1 cellular context compared by ENCODE assay signal in the genomic region with DNA sequence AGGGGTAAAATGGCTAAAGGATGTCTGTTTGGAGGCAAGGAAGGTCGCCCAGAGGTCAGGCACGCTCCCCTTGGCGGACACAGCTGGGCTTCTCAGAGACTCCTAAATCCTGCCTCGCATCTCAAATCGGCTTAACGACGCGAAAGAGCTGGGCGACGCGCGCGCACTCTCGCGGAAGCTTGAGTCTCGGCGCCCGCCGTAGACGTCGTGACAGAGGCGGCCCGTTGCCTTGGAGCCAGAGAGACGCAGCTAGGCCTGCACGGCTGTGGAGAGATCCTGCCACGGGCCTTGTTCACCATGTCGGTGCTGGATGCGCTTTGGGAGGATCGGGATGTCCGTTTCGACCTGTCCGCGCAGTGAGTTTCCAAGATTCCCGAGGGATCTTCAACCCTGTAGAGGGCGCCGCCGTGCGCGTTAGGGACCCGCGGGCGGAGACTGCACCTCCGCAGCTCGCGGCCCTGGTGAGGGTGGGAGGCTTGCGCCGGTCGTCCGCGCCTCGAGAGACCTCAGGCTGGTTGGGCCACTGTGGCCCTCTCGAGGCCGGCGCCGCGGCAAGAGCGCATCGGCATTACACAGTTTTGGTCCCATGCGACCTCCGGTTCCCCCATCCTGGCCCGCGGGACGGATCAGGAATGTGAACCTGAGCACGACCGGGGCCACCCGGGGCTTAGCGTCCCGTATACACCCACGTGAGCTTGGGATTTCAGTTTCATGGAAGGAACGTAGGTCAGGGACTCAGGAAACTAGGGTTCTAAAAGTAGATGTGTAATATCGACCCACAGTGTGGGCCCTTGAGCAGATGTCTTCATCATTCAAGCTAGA.
TF ChIP-seq lines count a peak whose summit lies in the region.

A gene (plus strand): TSS at position 238 of the 822 bp plus-strand sequence. CDS start 60 bp downstream, at position 298.

TF ChIP-seq in GM12878, 131 proteins besides CTCF, POLR2A, EP300 and RAD21 (continued from another document and continues in another):
- TF ChIP-seq, protein P1, sequence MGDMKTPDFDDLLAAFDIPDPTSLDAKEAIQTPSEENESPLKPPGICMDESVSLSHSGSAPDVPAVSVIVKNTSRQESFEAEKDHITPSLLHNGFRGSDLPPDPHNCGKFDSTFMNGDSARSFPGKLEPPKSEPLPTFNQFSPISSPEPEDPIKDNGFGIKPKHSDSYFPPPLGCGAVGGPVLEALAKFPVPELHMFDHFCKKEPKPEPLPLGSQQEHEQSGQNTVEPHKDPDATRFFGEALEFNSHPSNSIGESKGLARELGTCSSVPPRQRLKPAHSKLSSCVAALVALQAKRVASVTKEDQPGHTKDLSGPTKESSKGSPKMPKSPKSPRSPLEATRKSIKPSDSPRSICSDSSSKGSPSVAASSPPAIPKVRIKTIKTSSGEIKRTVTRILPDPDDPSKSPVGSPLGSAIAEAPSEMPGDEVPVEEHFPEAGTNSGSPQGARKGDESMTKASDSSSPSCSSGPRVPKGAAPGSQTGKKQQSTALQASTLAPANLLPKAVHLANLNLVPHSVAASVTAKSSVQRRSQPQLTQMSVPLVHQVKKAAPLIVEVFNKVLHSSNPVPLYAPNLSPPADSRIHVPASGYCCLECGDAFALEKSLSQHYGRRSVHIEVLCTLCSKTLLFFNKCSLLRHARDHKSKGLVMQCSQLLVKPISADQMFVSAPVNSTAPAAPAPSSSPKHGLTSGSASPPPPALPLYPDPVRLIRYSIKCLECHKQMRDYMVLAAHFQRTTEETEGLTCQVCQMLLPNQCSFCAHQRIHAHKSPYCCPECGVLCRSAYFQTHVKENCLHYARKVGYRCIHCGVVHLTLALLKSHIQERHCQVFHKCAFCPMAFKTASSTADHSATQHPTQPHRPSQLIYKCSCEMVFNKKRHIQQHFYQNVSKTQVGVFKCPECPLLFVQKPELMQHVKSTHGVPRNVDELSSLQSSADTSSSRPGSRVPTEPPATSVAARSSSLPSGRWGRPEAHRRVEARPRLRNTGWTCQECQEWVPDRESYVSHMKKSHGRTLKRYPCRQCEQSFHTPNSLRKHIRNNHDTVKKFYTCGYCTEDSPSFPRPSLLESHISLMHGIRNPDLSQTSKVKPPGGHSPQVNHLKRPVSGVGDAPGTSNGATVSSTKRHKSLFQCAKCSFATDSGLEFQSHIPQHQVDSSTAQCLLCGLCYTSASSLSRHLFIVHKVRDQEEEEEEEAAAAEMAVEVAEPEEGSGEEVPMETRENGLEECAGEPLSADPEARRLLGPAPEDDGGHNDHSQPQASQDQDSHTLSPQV (IDR thresholded peaks at IDR 0.05), result no peak
- TF ChIP-seq ASH2L (IDR thresholded peaks at IDR 0.05; ENCODE audit: borderline replicate concordance, low read depth) (no peak), STAT3 (IDR thresholded peaks at IDR 0.05; ENCODE audit: low read depth, low read length) (no peak), MTA3 (IDR thresholded peaks at IDR 0.05; ENCODE audit: borderline replicate concordance, low read length) (no peak), RELA (IDR thresholded peaks at IDR 0.05; ENCODE audit: borderline replicate concordance, partially characterized antibody) (no peak), BMI1 (IDR thresholded peaks at IDR 0.05; ENCODE audit: borderline replicate concordance) (peak; percentile 67; the same call in 1 of the 2 replicates), STAT1 (conservative IDR thresholded peaks at IDR 0.05) (no peak), LARP7 (IDR thresholded peaks at IDR 0.05) (no peak), ZNF207 (IDR thresholded peaks at IDR 0.05; ENCODE audit: borderline replicate concordance) (no peak), MEF2A (IDR thresholded peaks at IDR 0.05; ENCODE audit: insufficient read depth, low read depth, low read length) (no peak), MXI1 (IDR thresholded peaks at IDR 0.05; ENCODE audit: low read depth, low read length) (peak; percentile 88), NRF1 (conservative IDR thresholded peaks at IDR 0.05; ENCODE audit: low read depth, low read length) (no peak), ZBED1 (IDR thresholded peaks at IDR 0.05; ENCODE audit: borderline replicate concordance) (peak; percentile 50; the same call in 1 of the 2 replicates), POLR2AphosphoS2 (IDR thresholded peaks at IDR 0.05; ENCODE audit: low read depth, low read length) (no peak), SMARCA5 (IDR thresholded peaks at IDR 0.05) (0 out of 2 replicates have a peak, but pooled peaks have one; percentile 49), CHD4 (IDR thresholded peaks at IDR 0.05) (no peak), IRF4 (IDR thresholded peaks at IDR 0.05; ENCODE audit: low read depth, low read length) (no peak), GATAD2B (conservative IDR thresholded peaks at IDR 0.05; ENCODE audit: low read depth) (peak; percentile 74), HDAC6 (IDR thresholded peaks at IDR 0.05; ENCODE audit: unreplicated experiment) (no peak), NR2C2 (IDR thresholded peaks at IDR 0.05; ENCODE audit: borderline replicate concordance, control insufficient read depth, insufficient read length, low read depth) (no peak), ZNF274 (IDR thresholded peaks at IDR 0.05; ENCODE audit: insufficient read depth, insufficient read length) (no peak), CEBPB (IDR thresholded peaks at IDR 0.05; ENCODE audit: borderline replicate concordance in 1 of 2, low read depth in 2 of 2, low read length in 2 of 2) (no peak), SMAD1 (IDR thresholded peaks at IDR 0.05; ENCODE audit: low read depth, partially characterized antibody) (no peak), MTA2 (IDR thresholded peaks at IDR 0.05; ENCODE audit: low read depth) (no peak), CBX5 (IDR thresholded peaks at IDR 0.05; ENCODE audit: low read depth) (no peak), NFIC (IDR thresholded peaks at IDR 0.05; ENCODE audit: low read depth, low read length) (no peak), IKZF2 (IDR thresholded peaks at IDR 0.05) (peak; percentile 37 to 53; a peak in 3 of 4 replicates), ESRRA (IDR thresholded peaks at IDR 0.05; ENCODE audit: low read length) (no peak), SIX5 (IDR thresholded peaks at IDR 0.05; ENCODE audit: low read depth, low read length, severe bottlenecking) (peak; percentile 19), PAX8 (IDR thresholded peaks at IDR 0.05) (no peak), RBBP5 (conservative IDR thresholded peaks at IDR 0.05) (no peak), HCFC1 (IDR thresholded peaks at IDR 0.05; ENCODE audit: low read length) (no peak), EED (IDR thresholded peaks at IDR 0.05; ENCODE audit: low read depth) (peak; percentile 72), CREB1 (IDR thresholded peaks at IDR 0.05; ENCODE audit: low read depth) (peak; percentile 92), ZNF384 (IDR thresholded peaks at IDR 0.05; ENCODE audit: borderline replicate concordance, low read depth, low read length) (no peak)
- TF ChIP-seq, protein P2, sequence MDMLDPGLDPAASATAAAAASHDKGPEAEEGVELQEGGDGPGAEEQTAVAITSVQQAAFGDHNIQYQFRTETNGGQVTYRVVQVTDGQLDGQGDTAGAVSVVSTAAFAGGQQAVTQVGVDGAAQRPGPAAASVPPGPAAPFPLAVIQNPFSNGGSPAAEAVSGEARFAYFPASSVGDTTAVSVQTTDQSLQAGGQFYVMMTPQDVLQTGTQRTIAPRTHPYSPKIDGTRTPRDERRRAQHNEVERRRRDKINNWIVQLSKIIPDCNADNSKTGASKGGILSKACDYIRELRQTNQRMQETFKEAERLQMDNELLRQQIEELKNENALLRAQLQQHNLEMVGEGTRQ (IDR thresholded peaks at IDR 0.05; ENCODE audit: borderline replicate concordance, low read depth, low read length), result no peak
- TF ChIP-seq, protein P3, sequence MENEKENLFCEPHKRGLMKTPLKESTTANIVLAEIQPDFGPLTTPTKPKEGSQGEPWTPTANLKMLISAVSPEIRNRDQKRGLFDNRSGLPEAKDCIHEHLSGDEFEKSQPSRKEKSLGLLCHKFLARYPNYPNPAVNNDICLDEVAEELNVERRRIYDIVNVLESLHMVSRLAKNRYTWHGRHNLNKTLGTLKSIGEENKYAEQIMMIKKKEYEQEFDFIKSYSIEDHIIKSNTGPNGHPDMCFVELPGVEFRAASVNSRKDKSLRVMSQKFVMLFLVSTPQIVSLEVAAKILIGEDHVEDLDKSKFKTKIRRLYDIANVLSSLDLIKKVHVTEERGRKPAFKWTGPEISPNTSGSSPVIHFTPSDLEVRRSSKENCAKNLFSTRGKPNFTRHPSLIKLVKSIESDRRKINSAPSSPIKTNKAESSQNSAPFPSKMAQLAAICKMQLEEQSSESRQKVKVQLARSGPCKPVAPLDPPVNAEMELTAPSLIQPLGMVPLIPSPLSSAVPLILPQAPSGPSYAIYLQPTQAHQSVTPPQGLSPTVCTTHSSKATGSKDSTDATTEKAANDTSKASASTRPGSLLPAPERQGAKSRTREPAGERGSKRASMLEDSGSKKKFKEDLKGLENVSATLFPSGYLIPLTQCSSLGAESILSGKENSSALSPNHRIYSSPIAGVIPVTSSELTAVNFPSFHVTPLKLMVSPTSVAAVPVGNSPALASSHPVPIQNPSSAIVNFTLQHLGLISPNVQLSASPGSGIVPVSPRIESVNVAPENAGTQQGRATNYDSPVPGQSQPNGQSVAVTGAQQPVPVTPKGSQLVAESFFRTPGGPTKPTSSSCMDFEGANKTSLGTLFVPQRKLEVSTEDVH (IDR thresholded peaks at IDR 0.05; ENCODE audit: low read depth, partially characterized antibody), result no peak
- TF ChIP-seq, protein P4, sequence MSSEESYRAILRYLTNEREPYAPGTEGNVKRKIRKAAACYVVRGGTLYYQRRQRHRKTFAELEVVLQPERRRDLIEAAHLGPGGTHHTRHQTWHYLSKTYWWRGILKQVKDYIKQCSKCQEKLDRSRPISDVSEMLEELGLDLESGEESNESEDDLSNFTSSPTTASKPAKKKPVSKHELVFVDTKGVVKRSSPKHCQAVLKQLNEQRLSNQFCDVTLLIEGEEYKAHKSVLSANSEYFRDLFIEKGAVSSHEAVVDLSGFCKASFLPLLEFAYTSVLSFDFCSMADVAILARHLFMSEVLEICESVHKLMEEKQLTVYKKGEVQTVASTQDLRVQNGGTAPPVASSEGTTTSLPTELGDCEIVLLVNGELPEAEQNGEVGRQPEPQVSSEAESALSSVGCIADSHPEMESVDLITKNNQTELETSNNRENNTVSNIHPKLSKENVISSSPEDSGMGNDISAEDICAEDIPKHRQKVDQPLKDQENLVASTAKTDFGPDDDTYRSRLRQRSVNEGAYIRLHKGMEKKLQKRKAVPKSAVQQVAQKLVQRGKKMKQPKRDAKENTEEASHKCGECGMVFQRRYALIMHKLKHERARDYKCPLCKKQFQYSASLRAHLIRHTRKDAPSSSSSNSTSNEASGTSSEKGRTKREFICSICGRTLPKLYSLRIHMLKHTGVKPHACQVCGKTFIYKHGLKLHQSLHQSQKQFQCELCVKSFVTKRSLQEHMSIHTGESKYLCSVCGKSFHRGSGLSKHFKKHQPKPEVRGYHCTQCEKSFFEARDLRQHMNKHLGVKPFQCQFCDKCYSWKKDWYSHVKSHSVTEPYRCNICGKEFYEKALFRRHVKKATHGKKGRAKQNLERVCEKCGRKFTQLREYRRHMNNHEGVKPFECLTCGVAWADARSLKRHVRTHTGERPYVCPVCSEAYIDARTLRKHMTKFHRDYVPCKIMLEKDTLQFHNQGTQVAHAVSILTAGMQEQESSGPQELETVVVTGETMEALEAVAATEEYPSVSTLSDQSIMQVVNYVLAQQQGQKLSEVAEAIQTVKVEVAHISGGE (CRISPR knock-in tag; IDR thresholded peaks at IDR 0.05), result no peak
- TF ChIP-seq, protein P5, sequence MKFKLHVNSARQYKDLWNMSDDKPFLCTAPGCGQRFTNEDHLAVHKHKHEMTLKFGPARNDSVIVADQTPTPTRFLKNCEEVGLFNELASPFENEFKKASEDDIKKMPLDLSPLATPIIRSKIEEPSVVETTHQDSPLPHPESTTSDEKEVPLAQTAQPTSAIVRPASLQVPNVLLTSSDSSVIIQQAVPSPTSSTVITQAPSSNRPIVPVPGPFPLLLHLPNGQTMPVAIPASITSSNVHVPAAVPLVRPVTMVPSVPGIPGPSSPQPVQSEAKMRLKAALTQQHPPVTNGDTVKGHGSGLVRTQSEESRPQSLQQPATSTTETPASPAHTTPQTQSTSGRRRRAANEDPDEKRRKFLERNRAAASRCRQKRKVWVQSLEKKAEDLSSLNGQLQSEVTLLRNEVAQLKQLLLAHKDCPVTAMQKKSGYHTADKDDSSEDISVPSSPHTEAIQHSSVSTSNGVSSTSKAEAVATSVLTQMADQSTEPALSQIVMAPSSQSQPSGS (IDR thresholded peaks at IDR 0.05; ENCODE audit: low read length), result no peak
- TF ChIP-seq, protein P6, sequence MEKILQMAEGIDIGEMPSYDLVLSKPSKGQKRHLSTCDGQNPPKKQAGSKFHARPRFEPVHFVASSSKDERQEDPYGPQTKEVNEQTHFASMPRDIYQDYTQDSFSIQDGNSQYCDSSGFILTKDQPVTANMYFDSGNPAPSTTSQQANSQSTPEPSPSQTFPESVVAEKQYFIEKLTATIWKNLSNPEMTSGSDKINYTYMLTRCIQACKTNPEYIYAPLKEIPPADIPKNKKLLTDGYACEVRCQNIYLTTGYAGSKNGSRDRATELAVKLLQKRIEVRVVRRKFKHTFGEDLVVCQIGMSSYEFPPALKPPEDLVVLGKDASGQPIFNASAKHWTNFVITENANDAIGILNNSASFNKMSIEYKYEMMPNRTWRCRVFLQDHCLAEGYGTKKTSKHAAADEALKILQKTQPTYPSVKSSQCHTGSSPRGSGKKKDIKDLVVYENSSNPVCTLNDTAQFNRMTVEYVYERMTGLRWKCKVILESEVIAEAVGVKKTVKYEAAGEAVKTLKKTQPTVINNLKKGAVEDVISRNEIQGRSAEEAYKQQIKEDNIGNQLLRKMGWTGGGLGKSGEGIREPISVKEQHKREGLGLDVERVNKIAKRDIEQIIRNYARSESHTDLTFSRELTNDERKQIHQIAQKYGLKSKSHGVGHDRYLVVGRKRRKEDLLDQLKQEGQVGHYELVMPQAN (conservative IDR thresholded peaks at IDR 0.05), result peak; percentile 95
- TF ChIP-seq, protein P7, sequence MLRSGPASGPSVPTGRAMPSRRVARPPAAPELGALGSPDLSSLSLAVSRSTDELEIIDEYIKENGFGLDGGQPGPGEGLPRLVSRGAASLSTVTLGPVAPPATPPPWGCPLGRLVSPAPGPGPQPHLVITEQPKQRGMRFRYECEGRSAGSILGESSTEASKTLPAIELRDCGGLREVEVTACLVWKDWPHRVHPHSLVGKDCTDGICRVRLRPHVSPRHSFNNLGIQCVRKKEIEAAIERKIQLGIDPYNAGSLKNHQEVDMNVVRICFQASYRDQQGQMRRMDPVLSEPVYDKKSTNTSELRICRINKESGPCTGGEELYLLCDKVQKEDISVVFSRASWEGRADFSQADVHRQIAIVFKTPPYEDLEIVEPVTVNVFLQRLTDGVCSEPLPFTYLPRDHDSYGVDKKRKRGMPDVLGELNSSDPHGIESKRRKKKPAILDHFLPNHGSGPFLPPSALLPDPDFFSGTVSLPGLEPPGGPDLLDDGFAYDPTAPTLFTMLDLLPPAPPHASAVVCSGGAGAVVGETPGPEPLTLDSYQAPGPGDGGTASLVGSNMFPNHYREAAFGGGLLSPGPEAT (IDR thresholded peaks at IDR 0.05; ENCODE audit: low read depth), result no peak
- TF ChIP-seq, protein P8, sequence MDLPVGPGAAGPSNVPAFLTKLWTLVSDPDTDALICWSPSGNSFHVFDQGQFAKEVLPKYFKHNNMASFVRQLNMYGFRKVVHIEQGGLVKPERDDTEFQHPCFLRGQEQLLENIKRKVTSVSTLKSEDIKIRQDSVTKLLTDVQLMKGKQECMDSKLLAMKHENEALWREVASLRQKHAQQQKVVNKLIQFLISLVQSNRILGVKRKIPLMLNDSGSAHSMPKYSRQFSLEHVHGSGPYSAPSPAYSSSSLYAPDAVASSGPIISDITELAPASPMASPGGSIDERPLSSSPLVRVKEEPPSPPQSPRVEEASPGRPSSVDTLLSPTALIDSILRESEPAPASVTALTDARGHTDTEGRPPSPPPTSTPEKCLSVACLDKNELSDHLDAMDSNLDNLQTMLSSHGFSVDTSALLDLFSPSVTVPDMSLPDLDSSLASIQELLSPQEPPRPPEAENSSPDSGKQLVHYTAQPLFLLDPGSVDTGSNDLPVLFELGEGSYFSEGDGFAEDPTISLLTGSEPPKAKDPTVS (IDR thresholded peaks at IDR 0.05; ENCODE audit: low read depth, low read length), result no peak
